In genomic region chr20:50242863-50243609, GRCh38 we compare ENCODE assay signal across 11 cellular contexts. TPM values are rescaled to one million over a fixed set of nuclear protein-coding genes. Genes with fewer than 3 reads are reported as not detected.
DNase-seq lines count a peak whose midpoint lies in the region; ATAC-seq and TF ChIP-seq lines count a peak whose summit lies in the region.
"Had no signal": no experiment of that assay in that cellular context is flagged by ENCODE, and none has a peak within 500 bp of the region (broad histone marks: within the 10 kb centered on the region; RNA-seq: fewer than 3 reads in every experiment).

No MANE protein-coding gene starts in this region.

- peak overlapping the region; percentile 34 for H3K4me2 ChIP-seq in PC-3 (ENCODE audit: low read length)

- BruUV-seq in PC-3 (replicated peaks; lab: Mats Ljungman, UMichigan): no TSS peak

- no peaks in the 10 kb centered on the region for H4K20me1 ChIP-seq in PC-3 (ENCODE audit: low read length)

- no peak for TF ChIP-seq CTCF in PC-3 (conservative IDR thresholded peaks at IDR 0.05; ENCODE audit: low read depth, low read length)

- peak overlapping the region; percentile 64 for H2AFZ ChIP-seq in PC-3 (ENCODE audit: low read length)

- H3K4me3 ChIP-seq in PC-3 (ENCODE audit: low read length): no peak overlapping the region

- H3K27me3 ChIP-seq in PC-3 (ENCODE audit: low read length): no peaks in the 10 kb centered on the region

- peak overlapping the region; percentile 67 for H3K9ac ChIP-seq in PC-3 (ENCODE audit: low read length)

- no peaks in the 10 kb centered on the region for H3K9me3 ChIP-seq in PC-3 (ENCODE audit: low read length)

- no peaks in the 10 kb centered on the region for H3K79me2 ChIP-seq in PC-3 (ENCODE audit: low read length)

- POLR2A ChIA-PET in PC-3 (lab: Charles Lee; ENCODE audit: unreplicated experiment): no interaction called here

- peaks cover 5% of the 10 kb centered on the region for H3F3A ChIP-seq in PC-3 (ENCODE audit: low read length, unreplicated experiment)

- no peaks in the 10 kb centered on the region for H3K36me3 ChIP-seq in PC-3 (ENCODE audit: low read depth, low read length)

- H3K27ac ChIP-seq in PC-3 (ENCODE audit: low read length): peak overlapping the region; percentile 75
- H3K27ac ChIP-seq in epithelial cell of prostate: no peak overlapping the region

- peaks cover 57% of the 10 kb centered on the region for H3K4me1 ChIP-seq in PC-3 (ENCODE audit: insufficient read depth, low read length)

- DNase-seq in H4 (ENCODE audit: low spot score) (peak; percentile 63), PC-3 (peak; percentile 94), epithelial cell of prostate (ENCODE audit: low read depth, low spot score) (peak; percentile 26), pons (ENCODE audit: low spot score) (peak; percentile 81), GF-D8 (lab: John Stamatoyannopoulos, UW) (no peak), SHP77 treated with DMSO at 0.1 percent for 48 hours (lab: John Stamatoyannopoulos, UW) (no peak)
- no peak for DNase-seq in stimulated activated CD4-positive, alpha-beta T cell treated with anti-CD3 and anti-CD28 coated beads, Interleukin-15, amount 100 ng/mL, for 24 hours
- DNase-seq: CD4-positive, CD25-positive, alpha-beta regulatory T cell; NCI-H2171; nephron progenitor cell had no signal

- CTCF ChIA-PET in PC-3 (lab: Charles Lee): no interaction called here

- intact Hi-C loops in PC-3 (cut with micrococcal nuclease): no loop called here

- peak; percentile 72 for ATAC-seq in PC-3
- ATAC-seq in HG03175 (IDR thresholded peaks at IDR 0.05; ENCODE audit: unreplicated experiment): no peak

- H3K9me2 ChIP-seq in PC-3 (replicated peaks; ENCODE audit: low read length): no peaks in the 10 kb centered on the region

RNA-seq across cellular contexts. Expression of gene CEBPB, which starts 52.4 kb away (rescaled TPM):
- total RNA-seq in H4 (2014; rRNA removed; shearing (Covaris generic)): 14.8 and 22.1 TPM in 2 replicates
- total RNA-seq in PC-3 (2014; rRNA removed): 103 and 122 TPM in 2 replicates

Comparison
In these comparisons a context has a peak if more than half of its experiments do, and no peak if none do; other contexts are left out.
1. DNase-seq: peak in H4 (single experiment), PC-3 (single experiment), epithelial cell of prostate (single experiment) and pons (single experiment); none in GF-D8 (single experiment), SHP77 treated with DMSO at 0.1 percent for 48 hours (single experiment) and stimulated activated CD4-positive, alpha-beta T cell treated with anti-CD3 and anti-CD28 coated beads, Interleukin-15, amount 100 ng/mL, for 24 hours (single experiment).